In genomic region chr1:92820551-92820950, GRCh38 we compare ENCODE assay signal across 25 cellular contexts.
"Had no signal": no experiment of that assay in that cellular context is flagged by ENCODE, and none has a peak within 500 bp of the region (broad histone marks: within the 10 kb centered on the region; RNA-seq: fewer than 3 reads in every experiment).

No MANE protein-coding gene starts in this region.

- H3K4me3 Mint-ChIP-seq: activated B cell treated with CpG ODN at 0.5 μM for 24 hours; activated CD4-positive, alpha-beta T cell treated with anti-CD3 and anti-CD28 coated beads, Interleukin-2, amount 10 ng/mL, durations not matched to agents 24 days and 14 days; activated CD8-positive, alpha-beta memory T cell treated with anti-CD3 and anti-CD28 coated beads, Interleukin-2, amount 10 ng/mL, durations not matched to agents 7 days and 5 days; activated naive CD4-positive, alpha-beta T cell treated with anti-CD3 and anti-CD28 coated beads, Interleukin-2, amount 50 U/mL, for 24 hours; activated T-cell treated with anti-CD3 and anti-CD28 coated beads, Interleukin-2, amount 50 U/mL, for 24 hours; activated T-helper 1 cell treated with anti-CD3 and anti-CD28 coated beads, Interleukin-12 subunit alpha, Interleukin-12 subunit beta, Interleukin-2, Interleukin-4 antibody, amounts not matched to agents 30 ng/mL and 10 ng/mL and 1 ng/mL, durations not matched to agents 14 hours and 24 hours and 36 hours; central memory CD8-positive, alpha-beta T cell; T-helper 1 cell treated with Interleukin-12 subunit alpha and Interleukin-12 subunit beta and Interleukin-4 antibody, amounts not matched to agents 30 μg/mL and 1 μg/mL, for 36 hours had no signal

- H3K27me3 Mint-ChIP-seq: central memory CD8-positive, alpha-beta T cell had no signal

- H3K9me3 Mint-ChIP-seq: activated B cell treated with CpG ODN at 0.5 μM for 24 hours; activated CD4-positive, alpha-beta T cell treated with anti-CD3 and anti-CD28 coated beads, Interleukin-2, amount 10 ng/mL, durations not matched to agents 24 days and 14 days; activated naive CD4-positive, alpha-beta T cell treated with anti-CD3 and anti-CD28 coated beads, Interleukin-2, amount 50 U/mL, for 24 hours; activated T-cell treated with anti-CD3 and anti-CD28 coated beads, Interleukin-2, amount 50 U/mL, for 24 hours; activated T-helper 1 cell treated with anti-CD3 and anti-CD28 coated beads, Interleukin-12 subunit alpha, Interleukin-12 subunit beta, Interleukin-2, Interleukin-4 antibody, amounts not matched to agents 30 ng/mL and 10 ng/mL and 1 ng/mL, durations not matched to agents 14 hours and 24 hours and 36 hours; central memory CD8-positive, alpha-beta T cell; T-helper 1 cell treated with Interleukin-12 subunit alpha and Interleukin-12 subunit beta and Interleukin-4 antibody, amounts not matched to agents 30 μg/mL and 1 μg/mL, for 36 hours had no signal

- ATAC-seq: activated CD8-positive, alpha-beta memory T cell treated with anti-CD3 and anti-CD28 coated beads, Interleukin-2, amount 10 ng/mL, durations not matched to agents 7 days and 5 days; Panc1 had no signal

- DNase-seq: activated B cell treated with CpG ODN at 0.5 μM for 24 hours; activated CD4-positive, alpha-beta T cell treated with anti-CD3 and anti-CD28 coated beads for 1 hour; activated CD4-positive, alpha-beta T cell treated with anti-CD3 and anti-CD28 coated beads, Interleukin-2, amount 10 ng/mL, durations not matched to agents 24 days and 14 days; activated CD4-positive, alpha-beta T cell treated with anti-CD3 and anti-CD28 coated beads, Interleukin-2, amount 50 U/mL, for 48 hours; activated CD8-positive, alpha-beta memory T cell treated with anti-CD3 and anti-CD28 coated beads, Interleukin-2, amount 10 ng/mL, durations not matched to agents 7 days and 5 days; activated effector memory CD4-positive, alpha-beta T cell treated with Interleukin-2 at 50 U/mL for 16 hours; activated naive CD4-positive, alpha-beta T cell; activated T-cell treated with anti-CD3 and anti-CD28 coated beads, Interleukin-2, amount 50 U/mL, for 24 hours; aorta; Kasumi-1; NCI-H1092; NCI-H1417; NCI-H1930; NCI-H2107; NCI-H2171 treated with DMSO at 0.1 percent for 48 hours; NCI-H526 treated with DMSO at 0.1 percent for 48 hours; NCI-H82; OCI-M1; SHP77 had no signal

- H3K36me3 Mint-ChIP-seq: activated CD8-positive, alpha-beta memory T cell treated with anti-CD3 and anti-CD28 coated beads, Interleukin-2, amount 10 ng/mL, durations not matched to agents 7 days and 5 days; activated naive CD4-positive, alpha-beta T cell treated with anti-CD3 and anti-CD28 coated beads, Interleukin-2, amount 50 U/mL, for 24 hours had no signal

- H3K27ac ChIP-seq: RWPE1 had no signal

- H3K4me1 Mint-ChIP-seq: activated CD4-positive, alpha-beta T cell treated with anti-CD3 and anti-CD28 coated beads, Interleukin-2, amount 10 ng/mL, durations not matched to agents 24 days and 14 days; activated CD8-positive, alpha-beta memory T cell treated with anti-CD3 and anti-CD28 coated beads, Interleukin-2, amount 10 ng/mL, durations not matched to agents 7 days and 5 days; activated naive CD4-positive, alpha-beta T cell treated with anti-CD3 and anti-CD28 coated beads, Interleukin-2, amount 50 U/mL, for 24 hours; central memory CD8-positive, alpha-beta T cell had no signal

- H3K27ac Mint-ChIP-seq: activated B cell treated with CpG ODN at 0.5 μM for 24 hours; activated CD4-positive, alpha-beta T cell treated with anti-CD3 and anti-CD28 coated beads, Interleukin-2, amount 10 ng/mL, durations not matched to agents 24 days and 14 days; activated CD8-positive, alpha-beta memory T cell treated with anti-CD3 and anti-CD28 coated beads, Interleukin-2, amount 10 ng/mL, durations not matched to agents 7 days and 5 days; activated naive CD4-positive, alpha-beta T cell treated with anti-CD3 and anti-CD28 coated beads, Interleukin-2, amount 50 U/mL, for 24 hours; activated T-cell treated with anti-CD3 and anti-CD28 coated beads, Interleukin-2, amount 50 U/mL, for 24 hours; activated T-helper 1 cell treated with anti-CD3 and anti-CD28 coated beads, Interleukin-12 subunit alpha, Interleukin-12 subunit beta, Interleukin-2, Interleukin-4 antibody, amounts not matched to agents 30 ng/mL and 10 ng/mL and 1 ng/mL, durations not matched to agents 14 hours and 24 hours and 36 hours; T-helper 1 cell treated with Interleukin-12 subunit alpha and Interleukin-12 subunit beta and Interleukin-4 antibody, amounts not matched to agents 30 μg/mL and 1 μg/mL, for 36 hours had no signal
